1 cellular context compared by ENCODE assay signal in genomic region chr7:83452256-83452655, GRCh38.
TF ChIP-seq lines count a peak whose summit lies in the region.

No MANE protein-coding gene starts in this region.

TF ChIP-seq in H1, 55 proteins besides CTCF, POLR2A, EP300 and RAD21:
- no peak for TF ChIP-seq CBX8 (IDR thresholded peaks at IDR 0.05; ENCODE audit: borderline replicate concordance, low read depth, low read length)
- no peak for TF ChIP-seq SP1 (IDR thresholded peaks at IDR 0.05; ENCODE audit: low read depth, low read length)
- no peak for TF ChIP-seq TCF12 (IDR thresholded peaks at IDR 0.05; ENCODE audit: low read depth, low read length)
- TF ChIP-seq GTF2F1 (IDR thresholded peaks at IDR 0.05; ENCODE audit: borderline replicate concordance, low read depth, low read length) = no peak
- no peak for TF ChIP-seq CREB1 (IDR thresholded peaks at IDR 0.05)
- no peak for TF ChIP-seq YY1 (IDR thresholded peaks at IDR 0.05; ENCODE audit: low read depth, low read length)
- no peak for TF ChIP-seq PHF8 (conservative IDR thresholded peaks at IDR 0.05; ENCODE audit: low read depth, low read length)
- no peak for TF ChIP-seq E2F6 (IDR thresholded peaks at IDR 0.05)
- no peak for TF ChIP-seq POU5F1 (IDR thresholded peaks at IDR 0.05; ENCODE audit: low read depth, low read length)
- TF ChIP-seq EGR1 (IDR thresholded peaks at IDR 0.05; ENCODE audit: borderline replicate concordance, low read depth, low read length) = no peak
- no peak for TF ChIP-seq MAFK (IDR thresholded peaks at IDR 0.05; ENCODE audit: low read depth, low read length)
- no peak for TF ChIP-seq NRF1 (IDR thresholded peaks at IDR 0.05; ENCODE audit: low read depth, low read length)
- no peak for TF ChIP-seq JUND (IDR thresholded peaks at IDR 0.05; ENCODE audit: low read length)
- no peak for TF ChIP-seq BACH1 (IDR thresholded peaks at IDR 0.05; ENCODE audit: low read length)
- TF ChIP-seq, protein P1, sequence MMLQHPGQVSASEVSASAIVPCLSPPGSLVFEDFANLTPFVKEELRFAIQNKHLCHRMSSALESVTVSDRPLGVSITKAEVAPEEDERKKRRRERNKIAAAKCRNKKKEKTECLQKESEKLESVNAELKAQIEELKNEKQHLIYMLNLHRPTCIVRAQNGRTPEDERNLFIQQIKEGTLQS (IDR thresholded peaks at IDR 0.05; ENCODE audit: insufficient read depth, low read depth, low read length) = no peak
- no peak for TF ChIP-seq SIRT6 (IDR thresholded peaks at IDR 0.05; ENCODE audit: low read length)
- TF ChIP-seq HDAC6 (IDR thresholded peaks at IDR 0.05; ENCODE audit: low read depth, low read length) = no peak
- no peak for TF ChIP-seq JUN (IDR thresholded peaks at IDR 0.05; ENCODE audit: low read depth, low read length)
- TF ChIP-seq EZH2 (IDR thresholded peaks at IDR 0.05; ENCODE audit: low read depth, low read length, severe bottlenecking) = no peak
- TF ChIP-seq HDAC2 (IDR thresholded peaks at IDR 0.05; ENCODE audit: borderline replicate concordance in 1 of 2, low read depth in 2 of 2, low read length in 2 of 2) = no peak
